8 cellular contexts compared by ENCODE assay signal in genomic region chr17:58082341-58082869, GRCh38. TPM values are rescaled to one million over a fixed set of nuclear protein-coding genes. Genes with fewer than 3 reads are reported as not detected.
DNase-seq lines count a peak whose midpoint lies in the region; ATAC-seq and TF ChIP-seq lines count a peak whose summit lies in the region.

No MANE protein-coding gene starts in this region.

- peak overlapping the region; percentile 76 for H3K4me3 Mint-ChIP-seq in nephron progenitor cell

- peak overlapping the region; percentile 100 for H4K5ac ChIP-seq in IMR-90 (ENCODE audit: low read depth, low read length)

- H3K9me3 ChIP-seq in AG04450 (ENCODE audit: control insufficient read depth, insufficient read depth, low read length) (no peaks in the 10 kb centered on the region), IMR-90 (ENCODE audit: control insufficient read depth, insufficient read depth, low read length) (no peaks in the 10 kb centered on the region)

- peak overlapping the region; percentile 6 for H2AK9ac ChIP-seq in IMR-90 (replicated peaks; ENCODE audit: low read depth, low read length, poor library complexity)

- TF ChIP-seq RAD21 in IMR-90 (IDR thresholded peaks at IDR 0.05; ENCODE audit: low read length): no peak

- BruUV-seq in IMR-90 (replicated peaks; lab: Mats Ljungman, UMichigan): no TSS peak

- no peak overlapping the region for H2BK20ac ChIP-seq in IMR-90 (ENCODE audit: low read depth, low read length)

- H3K56ac ChIP-seq in IMR-90 (ENCODE audit: extremely low read depth, insufficient read depth, low read length): peak overlapping the region; percentile 49; the same call in 1 of the 2 replicates

- peak overlapping the region; percentile 87 for H4K91ac ChIP-seq in IMR-90 (ENCODE audit: insufficient read depth, low read depth, low read length)

- peak overlapping the region; percentile 52 for H2BK120ac ChIP-seq in IMR-90 (ENCODE audit: low read depth, low read length)

- intact Hi-C loops in IMR-90 (cut with micrococcal nuclease): no loop called here

- no peak for TF ChIP-seq CTCF in AG04450 (IDR thresholded peaks at IDR 0.05; ENCODE audit: low read depth, low read length)
- no peak for TF ChIP-seq CTCF in IMR-90 (conservative IDR thresholded peaks at IDR 0.05; ENCODE audit: low read depth, low read length)
- TF ChIP-seq CTCF in coronary artery (IDR thresholded peaks at IDR 0.05): no peak
- TF ChIP-seq CTCF in nephron progenitor cell (IDR thresholded peaks at IDR 0.05): no peak

- CTCF ChIA-PET in AG04450 (lab: Charles Lee) (interaction anchor here (0.5 kb wide), 1 partner anchor 577 kb away, joined by 3 read pairs; no protein-coding TSS in a partner anchor), IMR-90 (lab: Yijun Ruan, JAX) (no interaction called here)

- peak overlapping the region; percentile 96; the same call in 1 of the 2 replicates for H3K4me2 ChIP-seq in IMR-90 (ENCODE audit: low read depth, low read length)

- no peaks in the 10 kb centered on the region for H3K27me3 Mint-ChIP-seq in nephron progenitor cell (ENCODE audit: low read depth, poor library complexity)

- peak overlapping the region; percentile 92; the same call in 1 of the 2 replicates for H2AK5ac ChIP-seq in IMR-90 (ENCODE audit: low read depth, low read length)

- H3K27ac ChIP-seq in AG04450 (ENCODE audit: low read depth, low read length) (peak overlapping the region; percentile 39), IMR-90 (ENCODE audit: insufficient read depth, low read length) (peak overlapping the region; percentile 88), coronary artery (peak overlapping the region; percentile 95 to 99)

- peak overlapping the region; percentile 90 for H3K14ac ChIP-seq in IMR-90 (replicated peaks; ENCODE audit: low read depth, low read length)

- H3K9me1 ChIP-seq in IMR-90 (ENCODE audit: insufficient read depth, low read length): peaks cover 26% of the 10 kb centered on the region

- peak overlapping the region; percentile 88 for H3K9ac ChIP-seq in IMR-90 (ENCODE audit: low read depth, low read length)

- dilution Hi-C loops in IMR-90 (cut with HindIII; ENCODE audit: low sequenced_read_pairs, unreplicated experiment): no loop called here

- TF ChIP-seq POLR2A in IMR-90 (IDR thresholded peaks at IDR 0.05; ENCODE audit: low read depth, low read length) (no peak), GM18505 (IDR thresholded peaks at IDR 0.05; ENCODE audit: borderline replicate concordance, extremely low read depth, insufficient read depth, insufficient read length) (no peak)

- H2AFZ ChIP-seq in IMR-90 (replicated peaks; ENCODE audit: low read length, poor library complexity): peak overlapping the region; percentile 89

- H3K9me3 Mint-ChIP-seq in nephron progenitor cell: no peaks in the 10 kb centered on the region

- peaks cover 13% of the 10 kb centered on the region for H3K4me1 ChIP-seq in IMR-90 (ENCODE audit: control insufficient read depth, insufficient read depth, low read length)

- POLR2A ChIA-PET in AG04450 (lab: Yijun Ruan, JAX): interaction anchor here (0.7 to 3.2 kb wide), 4 partner anchors 76 to 137 kb away, joined by 3 to 44 read pairs (median 4); partner anchors contain the start of gene SRSF1
- POLR2A ChIA-PET in IMR-90 (lab: Charles Lee; ENCODE audit: unreplicated experiment): interaction anchor here (0.7 to 1.3 kb wide), 3 partner anchors 22 to 75 kb away, joined by 5 to 9 read pairs (median 6); partner anchors contain the start of gene SRSF1

- H3K4ac ChIP-seq in IMR-90 (ENCODE audit: low read depth, low read length): peak overlapping the region; percentile 95

- H3K79me1 ChIP-seq in IMR-90 (ENCODE audit: low read depth in 1 of 2, low read length in 2 of 2): peaks cover 0 to 36% of the 10 kb centered on the region in 2 experiments; a peak in 2 of 4 replicates

- ATAC-seq in IMR-90 (ENCODE audit: low read depth) (no peak), GM21786 (IDR thresholded peaks at IDR 0.05; ENCODE audit: unreplicated experiment) (no peak), GM18505 (IDR thresholded peaks at IDR 0.05; ENCODE audit: unreplicated experiment) (no peak)

- no peak for DNase-seq in AG04450 (ENCODE audit: low read depth, low spot score)
- DNase-seq in IMR-90: no peak
- no peak for DNase-seq in coronary artery (ENCODE audit: low spot score)
- DNase-seq in nephron progenitor cell: peak; percentile 32
- no peak for DNase-seq in HK-2 (ENCODE audit: unreplicated experiment)
- DNase-seq in NCI-H446 (lab: John Stamatoyannopoulos, UW): no peak

- peak overlapping the region; percentile 99 for H3K27ac Mint-ChIP-seq in nephron progenitor cell

- peaks cover 37% of the 10 kb centered on the region for H4K20me1 ChIP-seq in IMR-90 (ENCODE audit: insufficient read depth, low read length)

- H3K18ac ChIP-seq in IMR-90 (ENCODE audit: low read depth, low read length): peak overlapping the region; percentile 97

- H2BK15ac ChIP-seq in IMR-90 (ENCODE audit: low read depth, low read length): peak overlapping the region; percentile 81; the same call in 2 of the 3 replicates

- WGBS in IMR-90 (ENCODE audit: extremely low coverage in 2 of 2, insufficient read length in 1 of 2), 2 experiments: 60% methylated on average over 1 of the region's 10 CpGs; no CpG with 5 or more reads in 1 of the 2 experiments

- peak overlapping the region; percentile 61 for H2BK5ac ChIP-seq in IMR-90 (ENCODE audit: low read depth, low read length, poor library complexity, severe bottlenecking)

- H3K23ac ChIP-seq in IMR-90 (ENCODE audit: low read depth, low read length): peak overlapping the region; percentile 61; the same call in 1 of the 2 replicates

- in situ Hi-C loops in IMR-90 (cut with MboI; ENCODE audit: low sequenced_read_pairs): no loop called here

- H4K8ac ChIP-seq in IMR-90 (ENCODE audit: low read depth in 2 of 2, low read length in 2 of 2): peak overlapping the region; percentile 93 to 100

- H3K36me3 Mint-ChIP-seq in nephron progenitor cell (ENCODE audit: low read depth): peaks cover 12% of the 10 kb centered on the region

- peaks cover 72% of the 10 kb centered on the region for H3K4me1 Mint-ChIP-seq in nephron progenitor cell

- H3K36me3 ChIP-seq in IMR-90 (ENCODE audit: control insufficient read depth, insufficient read depth, low read length): peaks cover 13% of the 10 kb centered on the region

- peaks cover 13% of the 10 kb centered on the region for H3K27me3 ChIP-seq in AG04450 (ENCODE audit: control insufficient read depth, insufficient read depth, low read length)
- peaks cover 10% of the 10 kb centered on the region for H3K27me3 ChIP-seq in IMR-90 (ENCODE audit: control insufficient read depth, insufficient read depth, low read length)

- peak overlapping the region; percentile 43; the same call in 1 of the 2 replicates for H3K4me3 ChIP-seq in AG04450 (ENCODE audit: low read depth, low read length)
- no peak overlapping the region for H3K4me3 ChIP-seq in IMR-90 (ENCODE audit: insufficient read depth, low read depth, low read length)
- H3K4me3 ChIP-seq in coronary artery: peak overlapping the region; percentile 98

TF ChIP-seq in IMR-90, 13 proteins besides CTCF, POLR2A, EP300 and RAD21:
- TF ChIP-seq CHD1 (IDR thresholded peaks at IDR 0.05; ENCODE audit: low read depth, low read length): no peak
- TF ChIP-seq MAFK (IDR thresholded peaks at IDR 0.05; ENCODE audit: low read depth, low read length): no peak
- TF ChIP-seq SMC3 (IDR thresholded peaks at IDR 0.05; ENCODE audit: low read depth, low read length): no peak
- no peak for TF ChIP-seq CEBPB (IDR thresholded peaks at IDR 0.05; ENCODE audit: low read depth, low read length)
- TF ChIP-seq RCOR1 (IDR thresholded peaks at IDR 0.05; ENCODE audit: insufficient replicate concordance, low read length): no peak
- no peak for TF ChIP-seq ELK1 (IDR thresholded peaks at IDR 0.05; ENCODE audit: borderline replicate concordance, low read depth, low read length)
- no peak for TF ChIP-seq BHLHE40 (IDR thresholded peaks at IDR 0.05; ENCODE audit: low read depth, low read length)
- no peak for TF ChIP-seq FOS (IDR thresholded peaks at IDR 0.05; ENCODE audit: low read depth, low read length)
- no peak for TF ChIP-seq MXI1 (IDR thresholded peaks at IDR 0.05; ENCODE audit: borderline replicate concordance, low read depth, low read length)
- no peak for TF ChIP-seq MAZ (IDR thresholded peaks at IDR 0.05; ENCODE audit: borderline replicate concordance, low read depth, low read length)
- no peak for TF ChIP-seq USF2 (IDR thresholded peaks at IDR 0.05; ENCODE audit: low read depth, low read length)
- TF ChIP-seq RFX5 (IDR thresholded peaks at IDR 0.05; ENCODE audit: low read depth, low read length): no peak
TF ChIP-seq in IMR-90: peak in this region for 0.

RNA-seq across cellular contexts. Expression of gene DYNLL2, which starts 0.8 kb away (rescaled TPM):
- 16.7 and 18.2 TPM in 2 replicates for polyA plus RNA-seq in AG04450 (2011; rRNA removed)
- 12.6 and 16.1 TPM in 2 replicates for polyA minus RNA-seq in AG04450 (2011; rRNA and poly(A)+ RNA removed)
- 9.1 and 12.8 TPM in 2 replicates for total RNA-seq in IMR-90 (2012; rRNA removed)
- 11.9 and 14.2 TPM in 2 replicates for polyA plus RNA-seq in IMR-90 (2012; rRNA removed)
- 6.4 and 9.0 TPM in 2 replicates for polyA plus RNA-seq in IMR-90 (2012; cell fraction: cytosol; rRNA removed)
- polyA plus RNA-seq in IMR-90 (2012; cell fraction: nucleus; rRNA removed; ENCODE audit: low replicate concordance): 2.9 and 9.3 TPM in 2 replicates

Comparison
In these comparisons a context has a peak if more than half of its experiments do, and no peak if none do; other contexts are left out.
1. H3K27ac ChIP-seq: peak in every context shown above with its lines; median percentile 97 in coronary artery; 88 in IMR-90; 39 in AG04450.